ENCODE assay signal across 1 cellular context in the genomic region with DNA sequence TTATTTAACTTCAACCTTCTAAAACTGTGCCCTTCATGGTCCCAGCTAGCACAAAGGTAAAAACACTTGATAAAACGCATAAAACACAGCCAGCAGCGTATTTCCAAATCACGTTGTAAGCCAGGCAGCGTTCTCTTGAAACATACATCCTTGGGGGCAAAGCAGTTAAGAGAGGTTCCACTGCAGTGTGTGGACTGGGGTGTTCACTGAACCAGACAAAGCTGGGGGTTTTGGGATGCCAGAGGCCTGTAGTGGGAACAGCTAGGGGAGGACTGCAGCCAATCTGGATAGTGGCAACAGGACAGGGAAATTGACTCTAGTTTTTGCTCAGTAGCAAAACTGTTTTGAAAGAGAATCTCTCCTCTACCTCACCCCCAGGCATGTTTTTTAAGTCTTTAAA.
TF ChIP-seq lines count a peak whose summit lies in the region.

No MANE protein-coding gene starts in this region.

TF ChIP-seq in GM12878, 131 proteins besides CTCF, POLR2A, EP300 and RAD21:
- TF ChIP-seq MTA2 (IDR thresholded peaks at IDR 0.05; ENCODE audit: low read depth) (no peak), EZH2 (IDR thresholded peaks at IDR 0.05; ENCODE audit: borderline replicate concordance, control insufficient read depth, low read depth, low read length) (no peak), ZNF274 (IDR thresholded peaks at IDR 0.05; ENCODE audit: insufficient read depth, insufficient read length) (no peak), ZNF384 (IDR thresholded peaks at IDR 0.05; ENCODE audit: borderline replicate concordance, low read depth, low read length) (no peak), PAX8 (IDR thresholded peaks at IDR 0.05) (no peak), RUNX3 (IDR thresholded peaks at IDR 0.05; ENCODE audit: low read length) (no peak), MXI1 (IDR thresholded peaks at IDR 0.05; ENCODE audit: low read depth, low read length) (no peak), TARDBP (IDR thresholded peaks at IDR 0.05; ENCODE audit: borderline replicate concordance) (no peak), FOS (IDR thresholded peaks at IDR 0.05; ENCODE audit: borderline replicate concordance, extremely low read depth, insufficient read length) (no peak), EGR1 (IDR thresholded peaks at IDR 0.05; ENCODE audit: borderline replicate concordance in 1 of 2, low read depth in 2 of 2, low read length in 2 of 2) (no peak), LARP7 (IDR thresholded peaks at IDR 0.05) (no peak), ZNF24 (IDR thresholded peaks at IDR 0.05) (no peak), RBBP5 (conservative IDR thresholded peaks at IDR 0.05) (no peak), SREBF1 (IDR thresholded peaks at IDR 0.05; ENCODE audit: low read length) (no peak), ZNF207 (IDR thresholded peaks at IDR 0.05; ENCODE audit: borderline replicate concordance) (no peak), HDGF (IDR thresholded peaks at IDR 0.05) (no peak), POLR2AphosphoS5 (IDR thresholded peaks at IDR 0.05; ENCODE audit: low read length) (no peak)
- TF ChIP-seq, protein P1, sequence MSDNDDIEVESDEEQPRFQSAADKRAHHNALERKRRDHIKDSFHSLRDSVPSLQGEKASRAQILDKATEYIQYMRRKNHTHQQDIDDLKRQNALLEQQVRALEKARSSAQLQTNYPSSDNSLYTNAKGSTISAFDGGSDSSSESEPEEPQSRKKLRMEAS (IDR thresholded peaks at IDR 0.05; ENCODE audit: low read depth, low read length) = no peak
- TF ChIP-seq, protein P2, sequence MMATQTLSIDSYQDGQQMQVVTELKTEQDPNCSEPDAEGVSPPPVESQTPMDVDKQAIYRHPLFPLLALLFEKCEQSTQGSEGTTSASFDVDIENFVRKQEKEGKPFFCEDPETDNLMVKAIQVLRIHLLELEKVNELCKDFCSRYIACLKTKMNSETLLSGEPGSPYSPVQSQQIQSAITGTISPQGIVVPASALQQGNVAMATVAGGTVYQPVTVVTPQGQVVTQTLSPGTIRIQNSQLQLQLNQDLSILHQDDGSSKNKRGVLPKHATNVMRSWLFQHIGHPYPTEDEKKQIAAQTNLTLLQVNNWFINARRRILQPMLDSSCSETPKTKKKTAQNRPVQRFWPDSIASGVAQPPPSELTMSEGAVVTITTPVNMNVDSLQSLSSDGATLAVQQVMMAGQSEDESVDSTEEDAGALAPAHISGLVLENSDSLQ (IDR thresholded peaks at IDR 0.05) = no peak
